Comparison of ENCODE assay signal across 10 cellular contexts in genomic region chr4:119536572-119537528, GRCh38.
DNase-seq lines count a peak whose midpoint lies in the region; ATAC-seq and TF ChIP-seq lines count a peak whose summit lies in the region.
"Had no signal": no experiment of that assay in that cellular context is flagged by ENCODE, and none has a peak within 500 bp of the region (broad histone marks: within the 10 kb centered on the region; RNA-seq: fewer than 3 reads in every experiment).

No MANE protein-coding gene starts in this region.

- no peaks in the 10 kb centered on the region for H3K27me3 ChIP-seq in SJSA1 (replicated peaks)

- ATAC-seq in GM21360 (IDR thresholded peaks at IDR 0.05; ENCODE audit: unreplicated experiment) (peak; percentile 47), HG03439 (IDR thresholded peaks at IDR 0.05; ENCODE audit: unreplicated experiment) (no peak)

- peak overlapping the region; percentile 67 for H3K27ac ChIP-seq in SJSA1

- H3K9me3 ChIP-seq in SJSA1 (replicated peaks): no peaks in the 10 kb centered on the region

- H3K4me3 ChIP-seq in SJSA1 (no peak overlapping the region), foreskin fibroblast (ENCODE audit: low read depth in 1 of 2, low read length in 2 of 2) (no peak overlapping the region)

- no peak for TF ChIP-seq POLR2A in erythroblast (IDR thresholded peaks at IDR 0.05; ENCODE audit: low read length)

- H3K36me3 ChIP-seq in SJSA1: peaks cover 35% of the 10 kb centered on the region

- DNase-seq in AG08395 (ENCODE audit: low spot score) (peak; percentile 4), SJSA1 (ENCODE audit: low read depth in 1 of 2, low spot score in 2 of 2) (peak; percentile 59 to 85), foreskin fibroblast (peak; percentile 59 to 77), NCI-H774 (lab: John Stamatoyannopoulos, UW) (no peak), erythroblast (lab: John Stamatoyannopoulos, UW) (no peak)
- DNase-seq in activated T-cell treated with anti-CD3 and anti-CD28 coated beads, Interleukin-2, amount 50 U/mL, for 48 hours: no peak
- DNase-seq: anterior cingulate cortex, NCI-H1436 had no signal

- H3K4me1 ChIP-seq in SJSA1 (replicated peaks): peaks cover 25% of the 10 kb centered on the region

- no peak for TF ChIP-seq CTCF in foreskin fibroblast (IDR thresholded peaks at IDR 0.05; ENCODE audit: low read depth, low read length)

Comparison
In these comparisons a context has a peak if more than half of its experiments do, and no peak if none do; other contexts are left out.
1. DNase-seq: peak in AG08395 (single experiment), SJSA1 (2 of 2) and foreskin fibroblast (2 of 2); none in activated T-cell treated with anti-CD3 and anti-CD28 coated beads, Interleukin-2, amount 50 U/mL, for 48 hours (0 of 2), NCI-H774 (single experiment) and erythroblast (0 of 2).